ENCODE assay signal across 20 cellular contexts in genomic region chr16:55043499-55043898, GRCh38.
"Had no signal": no experiment of that assay in that cellular context is flagged by ENCODE, and none has a peak within 500 bp of the region (broad histone marks: within the 10 kb centered on the region; RNA-seq: fewer than 3 reads in every experiment).

No MANE protein-coding gene starts in this region.

- H3K4me3 Mint-ChIP-seq: activated CD4-positive, alpha-beta T cell treated with anti-CD3 and anti-CD28 coated beads, Interleukin-2, amount 10 ng/mL, durations not matched to agents 7 days and 5 days; activated naive CD4-positive, alpha-beta T cell treated with anti-CD3 and anti-CD28 coated beads, Interleukin-2, amount 10 ng/mL, durations not matched to agents 7 days and 5 days; activated naive CD8-positive, alpha-beta T cell treated with anti-CD3 and anti-CD28 coated beads, Interleukin-2, amount 50 U/mL, for 24 hours; central memory CD8-positive, alpha-beta T cell; nephron had no signal

- H3K36me3 Mint-ChIP-seq: activated naive CD4-positive, alpha-beta T cell treated with anti-CD3 and anti-CD28 coated beads, Interleukin-2, amount 10 ng/mL, durations not matched to agents 7 days and 5 days had no signal

- H3K36me3 ChIP-seq: tibial artery had no signal

- DNase-seq: activated CD4-positive, alpha-beta T cell treated with anti-CD3 and anti-CD28 coated beads, Interleukin-2, amount 10 ng/mL, durations not matched to agents 7 days and 5 days; activated CD8-positive, alpha-beta memory T cell treated with anti-CD3 and anti-CD28 coated beads for 24 hours; activated CD8-positive, alpha-beta memory T cell treated with anti-CD3 and anti-CD28 coated beads, Interleukin-2, amount 50 U/mL, for 48 hours; activated effector memory CD4-positive, alpha-beta T cell treated with Interleukin-2 at 50 U/mL for 16 hours; activated naive CD4-positive, alpha-beta T cell treated with anti-CD3 and anti-CD28 coated beads, Interleukin-2, amount 10 ng/mL, durations not matched to agents 7 days and 5 days; activated naive CD8-positive, alpha-beta T cell treated with anti-CD3 and anti-CD28 coated beads, Interleukin-2, amount 50 U/mL, for 24 hours; activated T-cell treated with anti-CD3 and anti-CD28 coated beads, Interleukin-2, amount 50 U/mL, for 48 hours; anterior cingulate cortex; effector CD8-positive, alpha-beta T cell; mesenchymal stem cell; nucleus accumbens; posterior cingulate gyrus; stimulated activated CD4-positive, alpha-beta T cell treated with anti-CD3 and anti-CD28 coated beads, Interleukin-2, amount 100 ng/mL, for 24 hours; stimulated activated naive CD8-positive, alpha-beta T cell treated with anti-CD3 and anti-CD28 coated beads, Interleukin-15, Interleukin-2, amounts not matched to agents 100 U/mL and 50 U/mL, for 24 hours; substantia nigra; T-helper 1 cell; T-helper 9 cell had no signal

- H3K9me3 Mint-ChIP-seq: activated CD4-positive, alpha-beta T cell treated with anti-CD3 and anti-CD28 coated beads, Interleukin-2, amount 10 ng/mL, durations not matched to agents 7 days and 5 days; activated naive CD4-positive, alpha-beta T cell treated with anti-CD3 and anti-CD28 coated beads, Interleukin-2, amount 10 ng/mL, durations not matched to agents 7 days and 5 days; activated naive CD8-positive, alpha-beta T cell treated with anti-CD3 and anti-CD28 coated beads, Interleukin-2, amount 50 U/mL, for 24 hours; central memory CD8-positive, alpha-beta T cell; nephron had no signal

- H3K4me3 ChIP-seq: tibial artery had no signal

- H3K9me3 ChIP-seq: tibial artery had no signal

- H3K27me3 Mint-ChIP-seq: activated CD4-positive, alpha-beta T cell treated with anti-CD3 and anti-CD28 coated beads, Interleukin-2, amount 10 ng/mL, durations not matched to agents 7 days and 5 days; activated naive CD4-positive, alpha-beta T cell treated with anti-CD3 and anti-CD28 coated beads, Interleukin-2, amount 10 ng/mL, durations not matched to agents 7 days and 5 days had no signal

- H3K27ac Mint-ChIP-seq: activated CD4-positive, alpha-beta T cell treated with anti-CD3 and anti-CD28 coated beads, Interleukin-2, amount 10 ng/mL, durations not matched to agents 7 days and 5 days; activated naive CD4-positive, alpha-beta T cell treated with anti-CD3 and anti-CD28 coated beads, Interleukin-2, amount 10 ng/mL, durations not matched to agents 7 days and 5 days; activated naive CD8-positive, alpha-beta T cell treated with anti-CD3 and anti-CD28 coated beads, Interleukin-2, amount 50 U/mL, for 24 hours; nephron had no signal

- H3K4me1 ChIP-seq: tibial artery had no signal

- H3K4me1 Mint-ChIP-seq: activated CD4-positive, alpha-beta T cell treated with anti-CD3 and anti-CD28 coated beads, Interleukin-2, amount 10 ng/mL, durations not matched to agents 7 days and 5 days; activated naive CD4-positive, alpha-beta T cell treated with anti-CD3 and anti-CD28 coated beads, Interleukin-2, amount 10 ng/mL, durations not matched to agents 7 days and 5 days; activated naive CD8-positive, alpha-beta T cell treated with anti-CD3 and anti-CD28 coated beads, Interleukin-2, amount 50 U/mL, for 24 hours; central memory CD8-positive, alpha-beta T cell had no signal

- H3K27ac ChIP-seq: tibial artery had no signal

- H3K27me3 ChIP-seq: tibial artery had no signal
